ENCODE assay signal across 13 cellular contexts in genomic region chr6:37485259-37485658, GRCh38. TPM values are rescaled to one million over a fixed set of nuclear protein-coding genes. Genes with fewer than 3 reads are reported as not detected.
DNase-seq lines count a peak whose midpoint lies in the region; ATAC-seq, FAIRE-seq and TF ChIP-seq lines count a peak whose summit lies in the region.
"Had no signal": no experiment of that assay in that cellular context is flagged by ENCODE, and none has a peak within 500 bp of the region (broad histone marks: within the 10 kb centered on the region; RNA-seq: fewer than 3 reads in every experiment).

No MANE protein-coding gene starts in this region.

- no peak overlapping the region for H3K23ac ChIP-seq in neuronal stem cell (ENCODE audit: low read depth, low read length, poor library complexity)

- no peak for ATAC-seq in HG02981 (IDR thresholded peaks at IDR 0.05; ENCODE audit: unreplicated experiment)

- peaks cover 2% of the 10 kb centered on the region for H3K79me1 ChIP-seq in neuronal stem cell (ENCODE audit: low read depth, low read length)

- H3K4me2 ChIP-seq in neuronal stem cell (ENCODE audit: insufficient read depth, low read length, poor library complexity, severe bottlenecking): no peak overlapping the region

- no peak overlapping the region for H3K27ac ChIP-seq in neuronal stem cell (replicated peaks; ENCODE audit: low read length)

- no peak overlapping the region for H3K4ac ChIP-seq in neuronal stem cell (ENCODE audit: low read length)

- peak overlapping the region; percentile 50 for H3K18ac ChIP-seq in neuronal stem cell (ENCODE audit: low read length)

- H3K14ac ChIP-seq in neuronal stem cell (ENCODE audit: low read length): no peak overlapping the region

- no peak overlapping the region for H2BK15ac ChIP-seq in neuronal stem cell (ENCODE audit: low read length)

- H4K91ac ChIP-seq in neuronal stem cell (ENCODE audit: low read depth, low read length, poor library complexity): no peak overlapping the region

- no peak for TF ChIP-seq POLR2A in H54 (IDR thresholded peaks at IDR 0.05; ENCODE audit: low read depth, low read length)

- no peaks in the 10 kb centered on the region for H3K9me3 ChIP-seq in neuronal stem cell (replicated peaks in 1 of 2; ENCODE audit: control insufficient read depth in 2 of 2, insufficient read depth in 1 of 2, low read depth in 1 of 2, low read length in 2 of 2)

- no peak overlapping the region for H2AK5ac ChIP-seq in neuronal stem cell (ENCODE audit: low read depth, low read length)

- TF ChIP-seq CTCF in choroid plexus epithelial cell (conservative IDR thresholded peaks at IDR 0.05; ENCODE audit: low read depth, low read length): peak; percentile 38

- H2BK12ac ChIP-seq in neuronal stem cell (ENCODE audit: low read length): no peak overlapping the region

- no CpG with 5 or more reads among the region's 10 CpGs for WGBS in neuronal stem cell (ENCODE audit: extremely low coverage in 2 of 2, insufficient read length in 2 of 2, insufficient replicate concordance in 1 of 2), 2 donors

- no peak for FAIRE-seq in H54 (lab: Jason Lieb, UNC)
- FAIRE-seq: A204.1 had no signal

- H3K4me1 ChIP-seq in neuronal stem cell (ENCODE audit: control insufficient read depth in 2 of 2, insufficient read depth in 1 of 2, low read depth in 1 of 2, low read length in 2 of 2): peaks cover 20 to 29% of the 10 kb centered on the region in 2 donors

- H3K4me3 ChIP-seq in choroid plexus epithelial cell (ENCODE audit: low read depth, low read length): no peak overlapping the region
- no peak overlapping the region for H3K4me3 ChIP-seq in neuronal stem cell (ENCODE audit: low read length in 2 of 2)
- H3K4me3 ChIP-seq: skin epidermis had no signal

- H4K8ac ChIP-seq in neuronal stem cell (ENCODE audit: low read depth, low read length): no peak overlapping the region

- no peak overlapping the region for H3K9ac ChIP-seq in neuronal stem cell (ENCODE audit: low read depth, low read length, poor library complexity)

- H3K27me3 ChIP-seq in neuronal stem cell (ENCODE audit: control insufficient read depth in 3 of 3, insufficient read depth in 3 of 3, low read depth in 1 of 3, low read length in 3 of 3): no peaks in the 10 kb centered on the region

- H2AFZ ChIP-seq in neuronal stem cell (ENCODE audit: low read length): no peak overlapping the region

- H3K36me3 ChIP-seq in neuronal stem cell (replicated peaks in 1 of 2; ENCODE audit: control insufficient read depth in 2 of 2, insufficient read depth in 2 of 2, low read length in 2 of 2): peaks cover 12 to 43% of the 10 kb centered on the region in 2 donors

- no peak overlapping the region for H2BK120ac ChIP-seq in neuronal stem cell (ENCODE audit: low read depth, low read length)

- H2BK5ac ChIP-seq in neuronal stem cell (ENCODE audit: low read length): no peak overlapping the region

- DNase-seq in NCI-H1092 treated with DMSO at 0.1 percent for 48 hours (lab: John Stamatoyannopoulos, UW): peak; percentile 24
- DNase-seq in NCI-H1092 (lab: John Stamatoyannopoulos, UW): no peak
- peak; percentile 27 for DNase-seq in NAMALWA (ENCODE audit: low spot score)
- no peak for DNase-seq in choroid plexus epithelial cell (ENCODE audit: low read depth)
- DNase-seq in neuronal stem cell (ENCODE audit: low spot score): no peak
- no peak for DNase-seq in activated CD4-positive, CD25-positive, alpha-beta regulatory T cell treated with anti-CD3 and anti-CD28 coated beads, Interleukin-2, amount 50 U/mL, for 72 hours
- no peak for DNase-seq in H54 (ENCODE audit: insufficient read length, low spot score)
- DNase-seq: activated CD4-positive, alpha-beta T cell treated with anti-CD3 and anti-CD28 coated beads for 4 hours; amygdala; OCI-M1 had no signal

RNA-seq across cellular contexts. Expression of gene CCDC167, which starts 14.4 kb away (rescaled TPM):
- 113 TPM for polyA plus RNA-seq in neuronal stem cell (2013, experiment 1 of 2)
- 106 TPM for polyA plus RNA-seq in neuronal stem cell (2013, experiment 2 of 2)

RNA-seq across cellular contexts. Expression of gene CMTR1, which starts 52.2 kb away (rescaled TPM):
- polyA plus RNA-seq in neuronal stem cell (2013, experiment 1 of 2): 20.1 TPM
- polyA plus RNA-seq in neuronal stem cell (2013, experiment 2 of 2): 18.2 TPM

Comparison
In these comparisons a context has a peak if more than half of its experiments do, and no peak if none do; other contexts are left out.
1. DNase-seq: peak in NCI-H1092 treated with DMSO at 0.1 percent for 48 hours (single experiment) and NAMALWA (single experiment); none in NCI-H1092 (single experiment), choroid plexus epithelial cell (single experiment), neuronal stem cell (single experiment), activated CD4-positive, CD25-positive, alpha-beta regulatory T cell treated with anti-CD3 and anti-CD28 coated beads, Interleukin-2, amount 50 U/mL, for 72 hours (single experiment) and H54 (single experiment).